Comparison of ENCODE assay signal across 19 cellular contexts in the genomic region with DNA sequence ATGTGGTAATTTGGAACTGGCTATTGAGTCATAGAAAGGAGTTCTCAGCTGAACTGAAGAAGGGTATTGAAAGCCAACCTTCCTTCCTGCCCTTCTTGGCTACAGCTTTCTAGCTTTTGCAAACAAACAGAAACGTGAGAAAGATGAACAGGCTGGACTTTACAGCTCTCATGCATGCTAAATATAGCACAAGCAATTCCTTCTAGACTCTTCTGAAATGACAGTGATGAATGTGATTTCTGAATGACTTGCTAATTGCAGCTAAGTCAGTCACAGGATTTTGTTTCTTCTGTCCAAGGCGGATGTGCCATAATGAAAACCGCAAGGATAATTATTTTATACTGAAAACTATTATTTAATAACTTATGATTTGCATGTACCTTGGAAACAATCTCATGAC. TPM values are rescaled to one million over a fixed set of nuclear protein-coding genes. Genes with fewer than 3 reads are reported as not detected.
A peak's percentile ranks its signal among the peaks of the same experiment; 100 is the strongest.
DNase-seq lines count a peak whose midpoint lies in the region; ATAC-seq and TF ChIP-seq lines count a peak whose summit lies in the region.
"Had no signal": no experiment of that assay in that cellular context is flagged by ENCODE, and none has a peak within 500 bp of the region (broad histone marks: within the 10 kb centered on the region; RNA-seq: fewer than 3 reads in every experiment).

No MANE protein-coding gene starts in this region.

- H3K4me3 ChIP-seq in fibroblast of pulmonary artery (replicated peaks; ENCODE audit: low read depth, low read length): no peak overlapping the region
- H3K4me3 ChIP-seq: right atrium auricular region had no signal

- in situ Hi-C loops in G401 (cut with HindIII; ENCODE audit: low sequenced_read_pairs): no loop called here

- DNase-seq in GM10248 (ENCODE audit: extremely low spot score) (peak; percentile 9), NCI-H446 (lab: John Stamatoyannopoulos, UW) (peak; percentile 73 to 94), fibroblast of pulmonary artery (ENCODE audit: low read depth) (peak; percentile 21), GDM1 (lab: John Stamatoyannopoulos, UW) (no peak), COLO668 (lab: John Stamatoyannopoulos, UW; ENCODE audit: unreplicated experiment) (no peak), G401 (ENCODE audit: low spot score) (no peak)
- no peak for DNase-seq in activated CD4-positive, alpha-beta T cell treated with anti-CD3 and anti-CD28 coated beads for 4 hours
- DNase-seq: amniotic stem cell; DMS153; KBM-7; mesendoderm; NCI-H1930; NK-92 treated with Interleukin-12 subunit alpha and Interleukin-12 subunit beta, amount 100 ng/mL, for 24 hours; Right ventricle myocardium superior had no signal

- TF ChIP-seq CTCF in GM10248 (IDR thresholded peaks at IDR 0.05; ENCODE audit: control extremely low read depth, extremely low read depth, low read depth, missing control alignments) (no peak), fibroblast of pulmonary artery (IDR thresholded peaks at IDR 0.05; ENCODE audit: low read length, missing control alignments) (no peak)

- ATAC-seq in HG02588 (IDR thresholded peaks at IDR 0.05; ENCODE audit: unreplicated experiment): peak; percentile 51
- ATAC-seq: HCT116, WTC11 had no signal

- CTCF ChIA-PET in GM10248 (lab: Yijun Ruan, JAX): no interaction called here

- POLR2A ChIA-PET in GM10248 (lab: Yijun Ruan, JAX): no interaction called here

RNA-seq across cellular contexts. Expression of a gene that starts 36.3 kb away (rescaled TPM):
- not detected in 2 replicates for total RNA-seq in G401 (2014; rRNA removed; shearing (Covaris generic))
- total RNA-seq: activated T-helper 2 cell treated with anti-CD3 and anti-CD28 coated beads, Interferon-gamma antibody, Interleukin-2, Interleukin-4, amounts not matched to agents 10 μg/mL and 5 μg/mL and 100 μg/mL, durations not matched to agents 14 hours and 24 hours and 36 hours had no signal

Comparison
In these comparisons a context has a peak if more than half of its experiments do, and no peak if none do; other contexts are left out.
1. DNase-seq: peak in GM10248 (single experiment), NCI-H446 (2 of 2) and fibroblast of pulmonary artery (single experiment); none in GDM1 (single experiment), COLO668 (single experiment), activated CD4-positive, alpha-beta T cell treated with anti-CD3 and anti-CD28 coated beads for 4 hours (0 of 2) and G401 (single experiment).